8 cellular contexts compared by ENCODE assay signal in genomic region chr17:73311428-73311780, GRCh38. TPM values are rescaled to one million over a fixed set of nuclear protein-coding genes. Genes with fewer than 3 reads are reported as not detected.
DNase-seq lines count a peak whose midpoint lies in the region; ATAC-seq and TF ChIP-seq lines count a peak whose summit lies in the region.

No MANE protein-coding gene starts in this region.

- WGBS in prostate gland: 0% methylated on average over 19 of the region's 38 CpGs

- POLR2A ChIA-PET in T-cell (lab: Charles Lee): no interaction called here

- ATAC-seq in HG02678 (IDR thresholded peaks at IDR 0.05; ENCODE audit: unreplicated experiment) (peak; percentile 22), T-cell (replicated peaks in 1 of 4) (peak; percentile 2 to 26 (median 19))

- H3K4me1 Mint-ChIP-seq in T-helper 1 cell treated with Interleukin-12 subunit alpha and Interleukin-12 subunit beta and Interleukin-4 antibody, amounts not matched to agents 30 μg/mL and 1 μg/mL, for 36 hours (ENCODE audit: low read depth): peaks cover 8% of the 10 kb centered on the region
- H3K4me1 Mint-ChIP-seq in T-cell: peaks cover 13 to 16% (median 14%) of the 10 kb centered on the region in 3 donors

- TF ChIP-seq CTCF in foreskin fibroblast (IDR thresholded peaks at IDR 0.05; ENCODE audit: low read depth, low read length) (no peak), prostate gland (IDR thresholded peaks at IDR 0.05) (no peak)

- DNase-seq in T-helper 1 cell: no peak
- peak in 4 of 34 experiments; percentile 1 to 24 (median 9) for DNase-seq in T-cell
- no peak for DNase-seq in foreskin fibroblast
- DNase-seq in prostate gland (ENCODE audit: low spot score): no peak
- DNase-seq in GDM1 (lab: John Stamatoyannopoulos, UW): no peak
- DNase-seq in SHP77 (lab: John Stamatoyannopoulos, UW): no peak

- H3K36me3 ChIP-seq in prostate gland: no peaks in the 10 kb centered on the region

- H3K4me1 ChIP-seq in prostate gland (replicated peaks): peaks cover 18% of the 10 kb centered on the region

- H3K9me3 ChIP-seq in prostate gland: no peaks in the 10 kb centered on the region

- peak overlapping the region; percentile 84 for H3K4me3 Mint-ChIP-seq in T-helper 1 cell treated with Interleukin-12 subunit alpha and Interleukin-12 subunit beta and Interleukin-4 antibody, amounts not matched to agents 30 μg/mL and 1 μg/mL, for 36 hours
- peak overlapping the region; percentile 83 to 87 (median 85) for H3K4me3 Mint-ChIP-seq in T-cell

- peak overlapping the region; percentile 99 for H3K27ac ChIP-seq in prostate gland

- no peak overlapping the region for H3K27ac Mint-ChIP-seq in T-helper 1 cell treated with Interleukin-12 subunit alpha and Interleukin-12 subunit beta and Interleukin-4 antibody, amounts not matched to agents 30 μg/mL and 1 μg/mL, for 36 hours
- no peak overlapping the region for H3K27ac Mint-ChIP-seq in T-cell

- H3K4me3 ChIP-seq in foreskin fibroblast (ENCODE audit: low read depth in 1 of 2, low read length in 2 of 2) (peak overlapping the region; percentile 93 to 100), prostate gland (peak overlapping the region; percentile 96 to 98)

- H3K27me3 ChIP-seq in prostate gland (replicated peaks; ENCODE audit: insufficient read depth): no peaks in the 10 kb centered on the region

- peaks cover 16% of the 10 kb centered on the region for H3K27me3 Mint-ChIP-seq in T-helper 1 cell treated with Interleukin-12 subunit alpha and Interleukin-12 subunit beta and Interleukin-4 antibody, amounts not matched to agents 30 μg/mL and 1 μg/mL, for 36 hours (ENCODE audit: low read depth)
- no peaks in the 10 kb centered on the region for H3K27me3 Mint-ChIP-seq in T-cell

- H3K9me3 Mint-ChIP-seq in T-helper 1 cell treated with Interleukin-12 subunit alpha and Interleukin-12 subunit beta and Interleukin-4 antibody, amounts not matched to agents 30 μg/mL and 1 μg/mL, for 36 hours: no peaks in the 10 kb centered on the region
- H3K9me3 Mint-ChIP-seq in T-cell: no peaks in the 10 kb centered on the region

- no peak for TF ChIP-seq POLR2A in prostate gland (IDR thresholded peaks at IDR 0.05)

- no peaks in the 10 kb centered on the region for H3K36me3 Mint-ChIP-seq in T-helper 1 cell treated with Interleukin-12 subunit alpha and Interleukin-12 subunit beta and Interleukin-4 antibody, amounts not matched to agents 30 μg/mL and 1 μg/mL, for 36 hours (ENCODE audit: low read depth)
- no peaks in the 10 kb centered on the region for H3K36me3 Mint-ChIP-seq in T-cell

- intact Hi-C loops in prostate gland (cut with DNase I): loop anchor here (10.0 kb wide), 1 partner anchor 57 kb away; no protein-coding TSS in a partner anchor

- CTCF ChIA-PET in T-cell (lab: Charles Lee): interaction anchor here in 1 of 2 donors (0.7 to 0.8 kb wide), 2 partner anchors 51 to 120 kb away, joined by 3 read pairs; no protein-coding TSS in a partner anchor

RNA-seq across cellular contexts. Expression of gene CDC42EP4, which starts 0.4 kb away (rescaled TPM):
- total RNA-seq in T-cell (1 to 10 TPM; 1.1 to 3.7 (median 1.3) TPM), prostate gland (100 to 1,000 TPM; 119 to 186 TPM)

RNA-seq across cellular contexts. Expression of gene CPSF4L, which starts 49.7 kb away (rescaled TPM):
- total RNA-seq in T-cell (not detected), prostate gland (not detected)

Comparison
In these comparisons a context has a peak if more than half of its experiments do, and no peak if none do; other contexts are left out.
1. RNA of gene CDC42EP4, which starts 0.4 kb away (total RNA-seq): 119 to 186 TPM in prostate gland; 1.1 to 3.7 TPM in T-cell; every median in the first group is over 10 times any median in the second.